In genomic region chr16:58236231-58236690, GRCh38 we compare ENCODE assay signal across 8 cellular contexts. TPM values are rescaled to one million over a fixed set of nuclear protein-coding genes. Genes with fewer than 3 reads are reported as not detected.
DNase-seq lines count a peak whose midpoint lies in the region; ATAC-seq and TF ChIP-seq lines count a peak whose summit lies in the region.

No MANE protein-coding gene starts in this region.

- peaks cover 39% of the 10 kb centered on the region for H3K27me3 ChIP-seq in A673 (replicated peaks; ENCODE audit: insufficient read depth, low read depth, low read length, poor library complexity)
- no peaks in the 10 kb centered on the region for H3K27me3 ChIP-seq in colonic mucosa

- H3K36me3 ChIP-seq in A673 (ENCODE audit: insufficient read depth, low read length, poor library complexity, severe bottlenecking): no peaks in the 10 kb centered on the region
- H3K36me3 ChIP-seq in colonic mucosa: no peaks in the 10 kb centered on the region

- intact Hi-C loops in A673 (cut with micrococcal nuclease; ENCODE audit: unreplicated experiment): no loop called here
- intact Hi-C loops in colonic mucosa (cut with DNase I): no loop called here

- peak; percentile 84 for DNase-seq in A673 (ENCODE audit: low spot score)
- peak; percentile 48 for DNase-seq in NCI-H2227 treated with DMSO at 0.1 percent for 48 hours (lab: John Stamatoyannopoulos, UW)
- DNase-seq in activated CD4-positive, alpha-beta T cell treated with anti-CD3 and anti-CD28 coated beads for 24 hours (ENCODE audit: low read depth in 2 of 2): peak; percentile 60 to 64
- peak; percentile 84 for DNase-seq in colonic mucosa
- DNase-seq in left lobe of liver (ENCODE audit: low spot score): peak; percentile 70
- peak; percentile 56 to 65 for DNase-seq in stimulated activated CD4-positive, alpha-beta T cell treated with anti-CD3 and anti-CD28 coated beads, Interleukin-2, amount 100 ng/mL, for 48 hours

- H3K27ac ChIP-seq in A673 (ENCODE audit: low read depth, low read length, poor library complexity, severe bottlenecking): no peak overlapping the region
- H3K27ac ChIP-seq in colonic mucosa: no peak overlapping the region

- TF ChIP-seq CTCF in A673 (conservative IDR thresholded peaks at IDR 0.05; ENCODE audit: low read depth, low read length) (no peak), colonic mucosa (IDR thresholded peaks at IDR 0.05) (no peak)

- peak overlapping the region; percentile 35 for H3K4me3 ChIP-seq in A673 (ENCODE audit: low read depth, low read length, poor library complexity, severe bottlenecking)
- peak overlapping the region; percentile 36 for H3K4me3 ChIP-seq in colonic mucosa

- BruUV-seq in A673 (replicated peaks; lab: Mats Ljungman, UMichigan): no TSS peak

- CTCF ChIA-PET in A673 (lab: Charles Lee): no interaction called here

- POLR2A ChIA-PET in A673 (lab: Charles Lee; ENCODE audit: low non-redundant PET): no interaction called here

- peak overlapping the region; percentile 13 to 40 for H3K9ac ChIP-seq in colonic mucosa (ENCODE audit: low read depth in 2 of 2, low read length in 2 of 2)

- H3K4me1 ChIP-seq in A673 (ENCODE audit: insufficient read depth, low read length, poor library complexity, severe bottlenecking): no peaks in the 10 kb centered on the region
- H3K4me1 ChIP-seq in colonic mucosa: no peaks in the 10 kb centered on the region

- H3K9me3 ChIP-seq in A673 (ENCODE audit: low read depth, low read length, poor library complexity, severe bottlenecking): no peaks in the 10 kb centered on the region
- no peaks in the 10 kb centered on the region for H3K9me3 ChIP-seq in colonic mucosa

- peak; percentile 85 for ATAC-seq in GM18519 (IDR thresholded peaks at IDR 0.05; ENCODE audit: low FRiP score, unreplicated experiment)
- ATAC-seq in HG03045 (IDR thresholded peaks at IDR 0.05; ENCODE audit: unreplicated experiment): peak; percentile 97
- peak; percentile 100 for ATAC-seq in left lobe of liver

RNA-seq across cellular contexts. Expression of gene CSNK2A2, which starts 38.4 kb away (rescaled TPM):
- 108 and 114 TPM in 2 replicates for total RNA-seq in A673 (2021)
- 10 to 100 TPM; 53.4 to 62.0 TPM for total RNA-seq in colonic mucosa
- 25.6 TPM for total RNA-seq in left lobe of liver

RNA-seq across cellular contexts. Expression of gene PRSS54, which starts 58.6 kb away (rescaled TPM):
- total RNA-seq in A673 (2021): not detected in 2 replicates
- total RNA-seq in colonic mucosa: not detected
- not detected for total RNA-seq in left lobe of liver
